9 cellular contexts compared by ENCODE assay signal in the genomic region with DNA sequence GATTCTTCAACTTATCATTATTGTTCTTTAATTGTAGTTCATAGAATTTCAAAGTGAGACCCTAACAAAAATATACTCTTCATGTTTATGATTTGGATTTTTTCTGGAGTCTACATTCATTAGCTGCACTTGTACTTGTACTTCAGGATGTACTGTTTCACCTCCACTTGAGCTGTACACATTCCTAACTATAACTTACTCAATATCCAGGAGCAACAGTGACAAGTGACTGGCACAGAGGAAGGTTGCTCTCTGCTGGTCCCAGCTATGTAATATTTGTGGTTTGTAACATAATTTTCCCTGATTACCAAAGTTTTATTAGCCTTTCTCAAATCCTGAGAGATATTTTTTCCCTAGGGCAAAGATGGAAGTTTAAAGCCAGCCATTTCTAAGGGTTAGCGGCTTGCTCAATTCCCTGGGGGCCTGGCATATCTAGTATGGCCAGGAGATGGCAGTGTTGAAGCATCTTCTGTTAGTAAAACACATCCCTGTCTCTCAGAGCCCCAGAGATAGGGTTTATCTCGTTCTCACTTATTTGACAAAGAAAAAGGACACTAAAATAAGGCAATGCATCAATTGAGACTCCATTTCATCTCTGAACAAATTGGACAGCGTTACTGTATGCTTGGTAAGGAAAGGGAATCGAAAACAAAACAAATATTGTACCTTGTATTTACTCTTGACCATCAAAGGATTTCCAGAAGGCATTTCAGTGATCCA. TPM values are rescaled to one million over a fixed set of nuclear protein-coding genes. Genes with fewer than 3 reads are reported as not detected.
A peak's percentile ranks its signal among the peaks of the same experiment; 100 is the strongest.
DNase-seq lines count a peak whose midpoint lies in the region; ATAC-seq lines count a peak whose summit lies in the region.
"Had no signal": no experiment of that assay in that cellular context is flagged by ENCODE, and none has a peak within 500 bp of the region (broad histone marks: within the 10 kb centered on the region; RNA-seq: fewer than 3 reads in every experiment).

No MANE protein-coding gene starts in this region.

- no peak overlapping the region for H3K27ac ChIP-seq in epithelial cell of prostate

- DNase-seq in C1 segment of cervical spinal cord (lab: John Stamatoyannopoulos, UW) (peak in 10 of 14 donors; percentile 0 to 73 (median 17)), NCI-H446 treated with DMSO at 0.1 percent for 48 hours (lab: John Stamatoyannopoulos, UW) (peak; percentile 20), epithelial cell of prostate (ENCODE audit: low read depth, low spot score) (peak; percentile 6), myocyte (ENCODE audit: low read depth) (peak; percentile 82), superior temporal gyrus (ENCODE audit: extremely low spot score) (peak; percentile 86)
- peak; percentile 50 to 60 for DNase-seq in activated CD4-positive, alpha-beta T cell treated with anti-CD3 and anti-CD28 coated beads, Interleukin-2, amount 50 U/mL, for 48 hours

- ATAC-seq in GM18867 (IDR thresholded peaks at IDR 0.05; ENCODE audit: unreplicated experiment) (peak; percentile 98), HG03103 (IDR thresholded peaks at IDR 0.05; ENCODE audit: low read depth, unreplicated experiment) (peak; percentile 94)

RNA-seq across cellular contexts. Expression of gene OR52A5, which starts 14.2 kb away (rescaled TPM):
- not detected in 2 replicates for total RNA-seq in myocyte
- polyA plus RNA-seq in myocyte (2012) = not detected
- total RNA-seq: T-helper 2 cell treated with Interferon-gamma antibody and Interleukin-4, amounts not matched to agents 100 ng/mL and 5 ng/mL, for 36 hours had no signal

RNA-seq across cellular contexts. Expression of gene OR52A1, which starts 30.6 kb away (rescaled TPM):
- total RNA-seq in myocyte = not detected in 2 replicates
- polyA plus RNA-seq in myocyte (2012) = not detected
- total RNA-seq: T-helper 2 cell treated with Interferon-gamma antibody and Interleukin-4, amounts not matched to agents 100 ng/mL and 5 ng/mL, for 36 hours had no signal

RNA-seq across cellular contexts. Expression of gene OR52E1, which starts 54.6 kb away (rescaled TPM):
- total RNA-seq in myocyte = not detected in 2 replicates
- polyA plus RNA-seq in myocyte (2012) = not detected
- total RNA-seq: T-helper 2 cell treated with Interferon-gamma antibody and Interleukin-4, amounts not matched to agents 100 ng/mL and 5 ng/mL, for 36 hours had no signal

Comparison
In these comparisons a context has a peak if more than half of its experiments do, and no peak if none do; other contexts are left out.
1. DNase-seq: peak in every context shown above with its lines; median percentile 86 in superior temporal gyrus; 82 in myocyte; 55 in activated CD4-positive, alpha-beta T cell treated with anti-CD3 and anti-CD28 coated beads, Interleukin-2, amount 50 U/mL, for 48 hours; 20 in NCI-H446 treated with DMSO at 0.1 percent for 48 hours; 17 in C1 segment of cervical spinal cord; 6 in epithelial cell of prostate.